ENCODE assay signal across 13 cellular contexts in the genomic region with DNA sequence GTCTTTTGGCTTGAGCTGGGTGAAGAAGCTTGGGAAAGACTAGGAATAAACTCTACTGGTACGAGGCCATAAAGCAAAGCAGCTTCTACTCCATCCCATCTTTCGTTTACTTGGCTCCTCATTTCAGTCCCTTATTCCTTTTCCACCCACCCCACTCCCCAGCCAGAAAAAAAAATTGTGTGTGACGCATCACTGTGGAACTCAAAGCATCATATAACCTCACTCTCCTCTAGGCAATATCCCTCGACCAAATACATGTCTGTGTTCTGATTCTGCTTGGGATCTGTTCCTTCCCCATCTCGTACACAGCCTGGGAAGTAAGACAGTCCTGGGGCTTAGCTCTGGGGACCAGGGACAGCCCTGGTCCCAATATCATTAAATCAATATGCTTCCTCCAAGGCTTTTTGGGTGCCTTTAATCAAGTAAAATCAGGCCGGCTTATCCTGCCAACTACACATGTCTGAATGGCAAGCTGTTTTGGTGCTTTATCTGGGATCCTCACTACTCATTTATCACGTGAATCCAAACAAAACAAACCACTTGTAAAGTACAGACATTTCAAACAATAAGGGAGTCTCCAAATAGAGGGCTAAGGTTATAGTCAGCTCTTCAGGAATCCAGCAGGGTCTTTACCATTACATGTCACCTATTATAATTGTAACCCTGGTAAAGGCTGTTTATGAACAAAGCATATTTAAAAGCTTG. TPM values are rescaled to one million over a fixed set of nuclear protein-coding genes. Genes with fewer than 3 reads are reported as not detected.
A peak's percentile ranks its signal among the peaks of the same experiment; 100 is the strongest.
DNase-seq lines count a peak whose midpoint lies in the region; ATAC-seq and TF ChIP-seq lines count a peak whose summit lies in the region.
"Had no signal": no experiment of that assay in that cellular context is flagged by ENCODE, and none has a peak within 500 bp of the region (broad histone marks: within the 10 kb centered on the region; RNA-seq: fewer than 3 reads in every experiment).

No MANE protein-coding gene starts in this region.

- peak overlapping the region; percentile 75 for H2AFZ ChIP-seq in HCT116 (ENCODE audit: low read depth, low read length, poor library complexity, severe bottlenecking)

- peak; percentile 74 for DNase-seq in A172 (ENCODE audit: low spot score)
- no peak for DNase-seq in HCT116 (ENCODE audit: low read depth, low spot score)
- no peak for DNase-seq in activated naive CD8-positive, alpha-beta T cell treated with anti-CD3 and anti-CD28 coated beads for 36 hours
- DNase-seq in glomerular visceral epithelial cell (ENCODE audit: extremely low spot score), result peak; percentile 71
- DNase-seq in amygdala (lab: John Stamatoyannopoulos, UW), result no peak
- no peak for DNase-seq in medulla oblongata (ENCODE audit: extremely low spot score)
- DNase-seq: adrenal gland, DMS79 treated with DMSO at 0.1 percent for 48 hours, NCI-H2081 had no signal

- ATAC-seq in HCT116, result no peak
- ATAC-seq in HG03095 (IDR thresholded peaks at IDR 0.05; ENCODE audit: unreplicated experiment), result no peak
- no peak for ATAC-seq in GM21381 (IDR thresholded peaks at IDR 0.05; ENCODE audit: unreplicated experiment)

- H3K36me3 ChIP-seq in HCT116 (ENCODE audit: control insufficient read depth in 1 of 2, insufficient read depth in 2 of 2, low read length in 2 of 2), result no peaks in the 10 kb centered on the region
- H3K36me3 ChIP-seq: adrenal gland had no signal

- H3K27ac ChIP-seq in HCT116 (ENCODE audit: low read depth, low read length), result no peak overlapping the region
- H3K27ac ChIP-seq: adrenal gland, KMS-11 had no signal

- no peak for TF ChIP-seq RAD21 in HCT116 (IDR thresholded peaks at IDR 0.05; ENCODE audit: low read depth)

- TF ChIP-seq POLR2A in HCT116 (IDR thresholded peaks at IDR 0.05; ENCODE audit: borderline replicate concordance, extremely low read depth, insufficient read depth, insufficient read length), result no peak

- peak overlapping the region; percentile 45 for H3K4me2 ChIP-seq in HCT116 (ENCODE audit: low read length)
- H3K4me2 ChIP-seq: KMS-11 had no signal

- TF ChIP-seq CTCF in HCT116 (IDR thresholded peaks at IDR 0.05 in 2 of 3, conservative IDR thresholded peaks at IDR 0.05 in 1 of 3; ENCODE audit: borderline replicate concordance in 1 of 3, insufficient read depth in 1 of 3, low read depth in 2 of 3, low read length in 2 of 3), result no peak

- no peak overlapping the region for H3K9ac ChIP-seq in HCT116 (ENCODE audit: low read length)
- H3K9ac ChIP-seq: KMS-11 had no signal

- peaks cover 14 to 50% of the 10 kb centered on the region in 2 experiments; a peak in 3 of 4 replicates for H3K4me1 ChIP-seq in HCT116 (ENCODE audit: control insufficient read depth in 1 of 2, insufficient read depth in 2 of 2, low read length in 2 of 2)

- no TSS peak for BruUV-seq in HCT116 (replicated peaks; lab: Mats Ljungman, UMichigan)

- peaks cover 78% of the 10 kb centered on the region for H3K4me1 Mint-ChIP-seq in activated naive CD8-positive, alpha-beta T cell treated with anti-CD3 and anti-CD28 coated beads for 36 hours

- no peak overlapping the region for H3K4me3 Mint-ChIP-seq in activated naive CD8-positive, alpha-beta T cell treated with anti-CD3 and anti-CD28 coated beads for 36 hours
- H3K4me3 Mint-ChIP-seq: T-helper 1 cell treated with Interleukin-12 subunit alpha and Interleukin-12 subunit beta and Interleukin-4 antibody, amounts not matched to agents 30 μg/mL and 1 μg/mL, for 36 hours had no signal

- H3K27me3 Mint-ChIP-seq in activated naive CD8-positive, alpha-beta T cell treated with anti-CD3 and anti-CD28 coated beads for 36 hours, result peaks cover 4% of the 10 kb centered on the region

- RAD21 ChIA-PET in HCT116 (lab: Charles Lee; ENCODE audit: low non-redundant PET in 1 of 2, low total read pairs in 2 of 2, uncharacterized antibody in 2 of 2, unreplicated experiment in 2 of 2), result interaction anchor here (1.1 to 1.5 kb wide), 4 partner anchors 21 to 343 kb away, joined by 4 to 7 read pairs (median 6); no protein-coding TSS in a partner anchor

- peaks cover 22% of the 10 kb centered on the region for H3K36me3 Mint-ChIP-seq in activated naive CD8-positive, alpha-beta T cell treated with anti-CD3 and anti-CD28 coated beads for 36 hours

- no peaks in the 10 kb centered on the region for H3K9me2 ChIP-seq in HCT116 (ENCODE audit: insufficient read depth)

- peak overlapping the region; percentile 63 for H3K27ac Mint-ChIP-seq in activated naive CD8-positive, alpha-beta T cell treated with anti-CD3 and anti-CD28 coated beads for 36 hours

- intact Hi-C loops in HCT116 (cut with micrococcal nuclease), result loop anchor here (2.0 kb wide), 2 partner anchors 47 to 189 kb away; partner anchors contain the start of gene PHLDB2

- no peaks in the 10 kb centered on the region for H3K27me3 ChIP-seq in HCT116 (ENCODE audit: insufficient read depth, low read length)
- H3K27me3 ChIP-seq: adrenal gland had no signal

- no peak overlapping the region for H3K4me3 ChIP-seq in HCT116 (replicated peaks in 1 of 2; ENCODE audit: low read depth in 1 of 2, low read length in 2 of 2)
- H3K4me3 ChIP-seq: adrenal gland had no signal

- H4K20me1 ChIP-seq in HCT116 (ENCODE audit: insufficient read depth), result no peaks in the 10 kb centered on the region

- POLR2A ChIA-PET in HCT116 (lab: Charles Lee), result no interaction called here

- H3K79me2 ChIP-seq in HCT116 (ENCODE audit: insufficient read depth, low read length), result peaks cover 5% of the 10 kb centered on the region

- CTCF ChIA-PET in HCT116 (lab: Charles Lee), result interaction anchor here (0.9 to 4.1 kb wide), 9 partner anchors 18 to 373 kb away, joined by 4 to 53 read pairs (median 6); partner anchors contain the start of gene ABHD10

- no peaks in the 10 kb centered on the region for H3K9me3 ChIP-seq in HCT116 (ENCODE audit: control insufficient read depth in 1 of 2, insufficient read depth in 1 of 2, low read depth in 1 of 2, low read length in 2 of 2)
- H3K9me3 ChIP-seq: adrenal gland had no signal

- peaks cover 14% of the 10 kb centered on the region for H3K9me3 Mint-ChIP-seq in activated naive CD8-positive, alpha-beta T cell treated with anti-CD3 and anti-CD28 coated beads for 36 hours

TF ChIP-seq in HCT116, 20 proteins besides CTCF, POLR2A, EP300 and RAD21:
- TF ChIP-seq MAX (IDR thresholded peaks at IDR 0.05), result no peak
- TF ChIP-seq EZH2phosphoT487 (IDR thresholded peaks at IDR 0.05; ENCODE audit: borderline replicate concordance), result no peak
- TF ChIP-seq TCF7L2 (IDR thresholded peaks at IDR 0.05; ENCODE audit: borderline replicate concordance, extremely low read depth, insufficient read depth, insufficient read length), result peak; percentile 2

RNA-seq across cellular contexts. Expression of gene PLCXD2, which starts 4.4 kb away (rescaled TPM):
- 2.0 TPM in 2 replicates for total RNA-seq in A172 (2014; rRNA removed; shearing (Covaris generic))
- 13.9 TPM for total RNA-seq in HCT116 (2021; ENCODE audit: unreplicated experiment)
- polyA plus RNA-seq in HCT116 (2012), result 4.4 and 4.8 TPM in 2 replicates
- total RNA-seq in activated naive CD8-positive, alpha-beta T cell treated with anti-CD3 and anti-CD28 coated beads for 36 hours, result 1 to 10 TPM; 8.1 to 8.5 TPM

Comparison
In these comparisons a context has a peak if more than half of its experiments do, and no peak if none do; other contexts are left out.
1. DNase-seq: peak in A172 (single experiment) and glomerular visceral epithelial cell (single experiment); none in HCT116 (single experiment), activated naive CD8-positive, alpha-beta T cell treated with anti-CD3 and anti-CD28 coated beads for 36 hours (single experiment), amygdala (0 of 56) and medulla oblongata (single experiment).